8 cellular contexts compared by ENCODE assay signal in genomic region chr9:33263131-33263935, GRCh38. TPM values are rescaled to one million over a fixed set of nuclear protein-coding genes. Genes with fewer than 3 reads are reported as not detected.
A peak's percentile ranks its signal among the peaks of the same experiment; 100 is the strongest.
DNase-seq lines count a peak whose midpoint lies in the region; ATAC-seq and TF ChIP-seq lines count a peak whose summit lies in the region.

No MANE protein-coding gene starts in this region.

- CTCF ChIA-PET in HCT116 (lab: Charles Lee) (interaction anchor here (1.3 kb wide), 1 partner anchor 23 kb away, joined by 4 read pairs; no protein-coding TSS in a partner anchor), PC-9 (lab: Charles Lee) (no interaction called here)

- TF ChIP-seq POLR2A in HCT116 (IDR thresholded peaks at IDR 0.05; ENCODE audit: borderline replicate concordance, extremely low read depth, insufficient read depth, insufficient read length) (no peak), lower leg skin (IDR thresholded peaks at IDR 0.05) (no peak)

- BruUV-seq in HCT116 (replicated peaks; lab: Mats Ljungman, UMichigan) = TSS peak; percentile 33
- TSS peak; percentile 62 for BruUV-seq in PC-9 (replicated peaks; lab: Mats Ljungman, UMichigan)

- WGBS in lower leg skin, 2 donors = 4% methylated on average over 19 to 20 of the region's 20 CpGs
- WGBS in thymus = 11% methylated on average over 20 of the region's 20 CpGs

- H3K9me3 ChIP-seq in ES-I3 (ENCODE audit: control insufficient read depth, insufficient read depth, low read length) (no peaks in the 10 kb centered on the region), HCT116 (ENCODE audit: control insufficient read depth in 1 of 2, insufficient read depth in 1 of 2, low read depth in 1 of 2, low read length in 2 of 2) (no peaks in the 10 kb centered on the region), PC-9 (ENCODE audit: insufficient read depth, low read depth) (no peaks in the 10 kb centered on the region), thymus (ENCODE audit: control insufficient read depth) (no peaks in the 10 kb centered on the region)

- TF ChIP-seq RAD21 in HCT116 (IDR thresholded peaks at IDR 0.05; ENCODE audit: low read depth) = no peak

- H2AFZ ChIP-seq in HCT116 (ENCODE audit: low read depth, low read length, poor library complexity, severe bottlenecking) (no peak overlapping the region), PC-9 (peak overlapping the region; percentile 85)

- H3K36me3 ChIP-seq in ES-I3 (ENCODE audit: insufficient read depth, low read length) (peaks cover 14% of the 10 kb centered on the region), HCT116 (ENCODE audit: control insufficient read depth in 1 of 2, insufficient read depth in 2 of 2, low read length in 2 of 2) (peaks cover 36 to 46% of the 10 kb centered on the region in 2 experiments), PC-9 (ENCODE audit: low read depth) (peaks cover 8% of the 10 kb centered on the region; the same call in 1 of the 2 replicates), thymus (ENCODE audit: control insufficient read depth, insufficient read depth) (peaks cover 30% of the 10 kb centered on the region)

- DNase-seq in HCT116 (ENCODE audit: low read depth, low spot score) (no peak), PC-9 (no peak), choroid plexus epithelial cell (ENCODE audit: low read depth) (peak; percentile 29), lower leg skin (ENCODE audit: low spot score in 2 of 2) (no peak), iPS-NIHi11 (ENCODE audit: low spot score) (no peak)

- intact Hi-C loops in HCT116 (cut with micrococcal nuclease) = no loop called here
- intact Hi-C loops in PC-9 (cut with micrococcal nuclease; ENCODE audit: unreplicated experiment) = no loop called here
- intact Hi-C loops in lower leg skin (cut with DNase I; ENCODE audit: low total_unique reads) = no loop called here

- H3K9ac ChIP-seq in ES-I3 (ENCODE audit: low read depth, low read length) (peak overlapping the region; percentile 97), HCT116 (ENCODE audit: low read length) (peak overlapping the region; percentile 93)

- H3K4me2 ChIP-seq in HCT116 (ENCODE audit: low read length) = peak overlapping the region; percentile 80
- peak overlapping the region; percentile 97 for H3K4me2 ChIP-seq in PC-9

- TF ChIP-seq CTCF in HCT116 (IDR thresholded peaks at IDR 0.05 in 2 of 3, conservative IDR thresholded peaks at IDR 0.05 in 1 of 3; ENCODE audit: borderline replicate concordance in 1 of 3, insufficient read depth in 1 of 3, low read depth in 2 of 3, low read length in 2 of 3) (no peak), PC-9 (conservative IDR thresholded peaks at IDR 0.05) (no peak), choroid plexus epithelial cell (conservative IDR thresholded peaks at IDR 0.05; ENCODE audit: low read depth, low read length) (no peak), lower leg skin (IDR thresholded peaks at IDR 0.05) (no peak)

- H3K27ac ChIP-seq in HCT116 (ENCODE audit: low read depth, low read length) = peak overlapping the region; percentile 87
- peak overlapping the region; percentile 53 for H3K27ac ChIP-seq in PC-9
- no peak overlapping the region for H3K27ac ChIP-seq in thymus (ENCODE audit: low read depth)

- POLR2A ChIA-PET in HCT116 (lab: Charles Lee) (interaction anchor here (1.3 kb wide), 1 partner anchor 9 kb away, joined by 5 read pairs; no protein-coding TSS in a partner anchor), PC-9 (lab: Charles Lee; ENCODE audit: unreplicated experiment) (interaction anchor here (0.5 kb wide), 1 partner anchor 884 kb away, joined by 7 read pairs; no protein-coding TSS in a partner anchor)

- H3K4me1 ChIP-seq in ES-I3 (ENCODE audit: insufficient read depth, low read length) (no peaks in the 10 kb centered on the region), HCT116 (ENCODE audit: control insufficient read depth in 1 of 2, insufficient read depth in 2 of 2, low read length in 2 of 2) (peaks cover 3 to 16% of the 10 kb centered on the region in 2 experiments; a peak in 3 of 4 replicates), PC-9 (replicated peaks; ENCODE audit: insufficient read depth) (peaks cover 15% of the 10 kb centered on the region), thymus (ENCODE audit: control insufficient read depth, insufficient read depth, low read length) (peaks cover 7% of the 10 kb centered on the region)

- RAD21 ChIA-PET in HCT116 (lab: Charles Lee; ENCODE audit: low non-redundant PET in 1 of 2, low total read pairs in 2 of 2, uncharacterized antibody in 2 of 2, unreplicated experiment in 2 of 2) = no interaction called here

- H3K9me2 ChIP-seq in HCT116 (ENCODE audit: insufficient read depth) (no peaks in the 10 kb centered on the region), PC-9 (ENCODE audit: insufficient read depth) (no peaks in the 10 kb centered on the region)

- H3F3A ChIP-seq in PC-9 (ENCODE audit: insufficient read depth, low read depth) = no peaks in the 10 kb centered on the region

- ATAC-seq in HCT116 = no peak
- ATAC-seq in activated CD4-positive, CD25-positive, alpha-beta regulatory T cell treated with anti-CD3 and anti-CD28 coated beads, Interleukin-2, amount 50 U/mL, for 24 hours = no peak

- H3K27me3 ChIP-seq in HCT116 (ENCODE audit: insufficient read depth, low read length) (no peaks in the 10 kb centered on the region), PC-9 (ENCODE audit: insufficient read depth, low read depth) (no peaks in the 10 kb centered on the region), thymus (ENCODE audit: control insufficient read depth, insufficient read depth) (no peaks in the 10 kb centered on the region)

- peak overlapping the region; percentile 98 to 99 for H3K4me3 ChIP-seq in HCT116 (replicated peaks in 1 of 2; ENCODE audit: low read depth in 1 of 2, low read length in 2 of 2)
- peak overlapping the region; percentile 89 for H3K4me3 ChIP-seq in PC-9
- peak overlapping the region; percentile 79 for H3K4me3 ChIP-seq in choroid plexus epithelial cell (ENCODE audit: low read depth, low read length)
- peak overlapping the region; percentile 83 for H3K4me3 ChIP-seq in lower leg skin (ENCODE audit: low read depth, poor library complexity, severe bottlenecking)
- peak overlapping the region; percentile 95 for H3K4me3 ChIP-seq in thymus (ENCODE audit: low read length)

- H3K79me2 ChIP-seq in HCT116 (ENCODE audit: insufficient read depth, low read length) = peaks cover 67% of the 10 kb centered on the region
- peaks cover 35% of the 10 kb centered on the region for H3K79me2 ChIP-seq in PC-9 (ENCODE audit: low read depth)

- no peaks in the 10 kb centered on the region for H4K20me1 ChIP-seq in HCT116 (ENCODE audit: insufficient read depth)
- H4K20me1 ChIP-seq in PC-9 (ENCODE audit: insufficient read depth) = no peaks in the 10 kb centered on the region

TF ChIP-seq in HCT116, 20 proteins besides CTCF, POLR2A, EP300 and RAD21:
- peak; percentile 68 for TF ChIP-seq MAX (IDR thresholded peaks at IDR 0.05)
- TF ChIP-seq FOSL1 (IDR thresholded peaks at IDR 0.05; ENCODE audit: low read depth) = no peak

RNA-seq across cellular contexts. Expression of gene BAG1, which starts 1.2 kb away (rescaled TPM):
- total RNA-seq in HCT116 (2021; ENCODE audit: unreplicated experiment) = 58.2 TPM
- polyA plus RNA-seq in HCT116 (2012) = 27.2 and 32.6 TPM in 2 replicates
- total RNA-seq in PC-9 (2021) = 21.9 and 35.5 TPM in 2 replicates
- 100 to 1,000 TPM; 122 to 220 (median 172) TPM for total RNA-seq in lower leg skin
- polyA plus RNA-seq in thymus = 88.8 TPM

RNA-seq across cellular contexts. Expression of gene CHMP5, which starts 1.5 kb away (rescaled TPM):
- total RNA-seq in HCT116 (2021; ENCODE audit: unreplicated experiment) (61.8 TPM), PC-9 (2021) (63.0 and 78.2 TPM in 2 replicates), lower leg skin (10 to 100 TPM; 55.3 to 81.5 (median 65.6) TPM)
- 58.1 and 63.2 TPM in 2 replicates for polyA plus RNA-seq in HCT116 (2012)
- 118 TPM for polyA plus RNA-seq in thymus

RNA-seq across cellular contexts. Expression of gene SPINK4, which starts 23.4 kb away (rescaled TPM):
- not detected for total RNA-seq in HCT116 (2021; ENCODE audit: unreplicated experiment)
- not detected in 2 replicates for polyA plus RNA-seq in HCT116 (2012)
- not detected in 2 replicates for total RNA-seq in PC-9 (2021)
- not detected for total RNA-seq in lower leg skin
- polyA plus RNA-seq in thymus = 2.1 TPM

RNA-seq across cellular contexts. Expression of gene NFX1, which starts 27.0 kb away (rescaled TPM):
- total RNA-seq in HCT116 (2021; ENCODE audit: unreplicated experiment) = 31.7 TPM
- polyA plus RNA-seq in HCT116 (2012) = 19.6 and 23.2 TPM in 2 replicates
- 14.9 and 15.0 TPM in 2 replicates for total RNA-seq in PC-9 (2021)
- total RNA-seq in lower leg skin = 10 to 100 TPM; 39.3 to 53.6 (median 47.1) TPM
- polyA plus RNA-seq in thymus = 15.5 TPM
